ENCODE assay signal across 2 cellular contexts in the genomic region with DNA sequence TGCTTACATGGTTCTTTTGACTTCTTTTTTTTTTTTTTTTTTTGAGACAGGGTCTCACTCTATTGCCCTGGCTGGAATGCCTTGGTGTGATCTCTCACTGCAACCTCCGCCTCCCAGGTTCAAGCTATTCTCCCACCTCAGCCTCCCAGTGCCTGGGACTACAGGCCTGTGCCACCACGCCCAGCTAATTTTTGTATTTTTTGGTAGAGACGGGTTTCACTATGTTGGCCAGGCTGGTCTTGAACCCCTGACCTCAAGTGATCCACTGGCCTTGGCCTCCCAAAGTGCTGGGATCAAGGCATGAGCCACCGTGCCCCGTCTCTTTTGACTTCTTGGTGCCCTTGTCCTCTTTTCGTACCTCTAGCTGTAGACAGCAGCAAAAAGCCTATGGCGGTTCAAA. TPM values are rescaled to one million over a fixed set of nuclear protein-coding genes. Genes with fewer than 3 reads are reported as not detected.
"Had no signal": no experiment of that assay in that cellular context is flagged by ENCODE, and none has a peak within 500 bp of the region (broad histone marks: within the 10 kb centered on the region; RNA-seq: fewer than 3 reads in every experiment).

No MANE protein-coding gene starts in this region.

RNA-seq across cellular contexts. Expression of a gene that starts 4.8 kb away (rescaled TPM):
- total RNA-seq: naive thymus-derived CD8-positive, alpha-beta T cell; pulmonary artery endothelial cell had no signal
- polyA plus RNA-seq: naive thymus-derived CD8-positive, alpha-beta T cell had no signal
